Comparison of ENCODE assay signal across 1 cellular context in genomic region chr22:23837911-23838685, GRCh38.
TF ChIP-seq lines count a peak whose summit lies in the region.

No MANE protein-coding gene starts in this region.

TF ChIP-seq in H1, 55 proteins besides CTCF, POLR2A, EP300 and RAD21:
- TF ChIP-seq RBBP5 (IDR thresholded peaks at IDR 0.05; ENCODE audit: borderline replicate concordance, low read depth, low read length) (no peak), TBP (IDR thresholded peaks at IDR 0.05; ENCODE audit: low read depth, low read length) (no peak), BRCA1 (IDR thresholded peaks at IDR 0.05; ENCODE audit: low read depth, low read length) (no peak), MAFK (IDR thresholded peaks at IDR 0.05; ENCODE audit: low read depth, low read length) (no peak), CEBPB (IDR thresholded peaks at IDR 0.05; ENCODE audit: low read depth, low read length) (no peak), POLR2AphosphoS5 (IDR thresholded peaks at IDR 0.05; ENCODE audit: low read depth, low read length) (no peak), HDAC6 (IDR thresholded peaks at IDR 0.05; ENCODE audit: low read depth, low read length) (no peak), EZH2 (IDR thresholded peaks at IDR 0.05; ENCODE audit: low read depth, low read length, severe bottlenecking) (no peak), JUND (IDR thresholded peaks at IDR 0.05; ENCODE audit: low read length) (no peak), BACH1 (IDR thresholded peaks at IDR 0.05; ENCODE audit: low read length) (no peak), JUN (IDR thresholded peaks at IDR 0.05; ENCODE audit: low read depth, low read length) (no peak), ATF2 (IDR thresholded peaks at IDR 0.05; ENCODE audit: low read length) (no peak), CBX5 (IDR thresholded peaks at IDR 0.05; ENCODE audit: low read depth, low read length) (no peak), SP1 (IDR thresholded peaks at IDR 0.05; ENCODE audit: low read depth, low read length) (no peak), KDM4A (IDR thresholded peaks at IDR 0.05; ENCODE audit: low read depth, low read length, severe bottlenecking) (no peak)
- TF ChIP-seq, protein P1, sequence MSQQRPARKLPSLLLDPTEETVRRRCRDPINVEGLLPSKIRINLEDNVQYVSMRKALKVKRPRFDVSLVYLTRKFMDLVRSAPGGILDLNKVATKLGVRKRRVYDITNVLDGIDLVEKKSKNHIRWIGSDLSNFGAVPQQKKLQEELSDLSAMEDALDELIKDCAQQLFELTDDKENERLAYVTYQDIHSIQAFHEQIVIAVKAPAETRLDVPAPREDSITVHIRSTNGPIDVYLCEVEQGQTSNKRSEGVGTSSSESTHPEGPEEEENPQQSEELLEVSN (IDR thresholded peaks at IDR 0.05), result no peak
- TF ChIP-seq, protein P2, sequence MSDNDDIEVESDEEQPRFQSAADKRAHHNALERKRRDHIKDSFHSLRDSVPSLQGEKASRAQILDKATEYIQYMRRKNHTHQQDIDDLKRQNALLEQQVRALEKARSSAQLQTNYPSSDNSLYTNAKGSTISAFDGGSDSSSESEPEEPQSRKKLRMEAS (IDR thresholded peaks at IDR 0.05), result no peak
TF ChIP-seq in H1: peak in this region for 0.
